ENCODE assay signal across 1 cellular context in genomic region chr6:143842902-143843688, GRCh38.
TF ChIP-seq lines count a peak whose summit lies in the region.

Gene LTV1, plus strand, starts transcription at chr6:143843338. Its CDS starts 140 bp downstream, at chr6:143843478.

TF ChIP-seq in HepG2, 621 proteins besides CTCF, POLR2A, EP300 and RAD21 (continued from another document and continues in another):
- TF ChIP-seq KDM2A (CRISPR knock-in tag; IDR thresholded peaks at IDR 0.05; ENCODE audit: borderline replicate concordance, low read depth) (peak; percentile 99), ZNF547 (CRISPR knock-in tag; IDR thresholded peaks at IDR 0.05) (peak; percentile 98), MTF1 (CRISPR knock-in tag; IDR thresholded peaks at IDR 0.05) (peak; percentile 94), ZBTB42 (CRISPR knock-in tag; IDR thresholded peaks at IDR 0.05) (peak; percentile 95), MEF2D (CRISPR knock-in tag; IDR thresholded peaks at IDR 0.05) (peak; percentile 98), ZKSCAN5 (CRISPR knock-in tag; IDR thresholded peaks at IDR 0.05) (peak; percentile 72; the same call in 1 of the 2 replicates), ZMAT5 (CRISPR knock-in tag; IDR thresholded peaks at IDR 0.05; ENCODE audit: borderline replicate concordance, low read depth) (no peak), FOXO1 (CRISPR knock-in tag; IDR thresholded peaks at IDR 0.05) (peak; percentile 85), SYNCRIP (IDR thresholded peaks at IDR 0.05; ENCODE audit: insufficient read depth, low read depth, low read length) (no peak), SMC3 (IDR thresholded peaks at IDR 0.05; ENCODE audit: low read length) (no peak), ZNF260 (CRISPR knock-in tag; IDR thresholded peaks at IDR 0.05; ENCODE audit: borderline replicate concordance, low read depth) (no peak), ZMYM3 (CRISPR knock-in tag; IDR thresholded peaks at IDR 0.05) (peak; percentile 84), ZNF549 (CRISPR knock-in tag; IDR thresholded peaks at IDR 0.05) (0 out of 2 replicates have a peak, but pooled peaks have one; percentile 80), MIER2 (CRISPR knock-in tag; IDR thresholded peaks at IDR 0.05) (peak; percentile 82), ARHGAP35 (CRISPR knock-in tag; IDR thresholded peaks at IDR 0.05; ENCODE audit: borderline replicate concordance) (peak; percentile 99), IKZF1 (IDR thresholded peaks at IDR 0.05) (no peak), NR3C1 (CRISPR knock-in tag; IDR thresholded peaks at IDR 0.05) (no peak), PRPF4 (IDR thresholded peaks at IDR 0.05; ENCODE audit: low read depth, low read length, poor library complexity, severe bottlenecking) (no peak), SUZ12 (IDR thresholded peaks at IDR 0.05; ENCODE audit: low read depth, low read length) (no peak), TAF15 (IDR thresholded peaks at IDR 0.05; ENCODE audit: low read depth, low read length, poor library complexity, severe bottlenecking) (no peak), PLRG1 (conservative IDR thresholded peaks at IDR 0.05) (no peak), TAF1 (CRISPR knock-in tag; IDR thresholded peaks at IDR 0.05) (peak; percentile 94), ZNF567 (CRISPR knock-in tag; IDR thresholded peaks at IDR 0.05; ENCODE audit: borderline replicate concordance) (peak; percentile 84; the same call in 1 of the 2 replicates), TCF7L2 (IDR thresholded peaks at IDR 0.05; ENCODE audit: low read depth, low read length) (no peak), XBP1 (CRISPR knock-in tag; IDR thresholded peaks at IDR 0.05) (peak; percentile 95), NFRKB (IDR thresholded peaks at IDR 0.05) (no peak), SP1 (IDR thresholded peaks at IDR 0.05) (peak; percentile 77), SP1 (CRISPR knock-in tag; IDR thresholded peaks at IDR 0.05) (peak; percentile 83), IRX3 (CRISPR knock-in tag; IDR thresholded peaks at IDR 0.05; ENCODE audit: borderline replicate concordance, low read depth) (peak; percentile 94), PRDM15 (CRISPR knock-in tag; IDR thresholded peaks at IDR 0.05) (peak; percentile 78), ZNF557 (CRISPR knock-in tag; IDR thresholded peaks at IDR 0.05) (peak; percentile 97; the same call in 1 of the 2 replicates), CHD4 (IDR thresholded peaks at IDR 0.05; ENCODE audit: borderline replicate concordance, low read length) (no peak; the same call in 1 of the 2 replicates), ZBTB8A (CRISPR knock-in tag; IDR thresholded peaks at IDR 0.05; ENCODE audit: borderline replicate concordance, low read depth) (peak; percentile 95), HNRNPH1 (optimal IDR thresholded peaks at IDR 0.05; ENCODE audit: low read depth, low read length) (peak; percentile 53), ZNF577 (CRISPR knock-in tag; IDR thresholded peaks at IDR 0.05; ENCODE audit: borderline replicate concordance, low read depth) (peak; percentile 94; the same call in 1 of the 2 replicates), ZNF607 (CRISPR knock-in tag; IDR thresholded peaks at IDR 0.05; ENCODE audit: borderline replicate concordance) (peak; percentile 99), THAP9 (CRISPR knock-in tag; IDR thresholded peaks at IDR 0.05; ENCODE audit: borderline replicate concordance) (peak; percentile 97), ZNF264 (CRISPR knock-in tag; IDR thresholded peaks at IDR 0.05) (peak; percentile 88), ZNF512 (CRISPR knock-in tag; IDR thresholded peaks at IDR 0.05) (peak; percentile 67; the same call in 1 of the 2 replicates), SETDB1 (CRISPR knock-in tag; IDR thresholded peaks at IDR 0.05; ENCODE audit: borderline replicate concordance) (no peak)
- TF ChIP-seq, protein P1, sequence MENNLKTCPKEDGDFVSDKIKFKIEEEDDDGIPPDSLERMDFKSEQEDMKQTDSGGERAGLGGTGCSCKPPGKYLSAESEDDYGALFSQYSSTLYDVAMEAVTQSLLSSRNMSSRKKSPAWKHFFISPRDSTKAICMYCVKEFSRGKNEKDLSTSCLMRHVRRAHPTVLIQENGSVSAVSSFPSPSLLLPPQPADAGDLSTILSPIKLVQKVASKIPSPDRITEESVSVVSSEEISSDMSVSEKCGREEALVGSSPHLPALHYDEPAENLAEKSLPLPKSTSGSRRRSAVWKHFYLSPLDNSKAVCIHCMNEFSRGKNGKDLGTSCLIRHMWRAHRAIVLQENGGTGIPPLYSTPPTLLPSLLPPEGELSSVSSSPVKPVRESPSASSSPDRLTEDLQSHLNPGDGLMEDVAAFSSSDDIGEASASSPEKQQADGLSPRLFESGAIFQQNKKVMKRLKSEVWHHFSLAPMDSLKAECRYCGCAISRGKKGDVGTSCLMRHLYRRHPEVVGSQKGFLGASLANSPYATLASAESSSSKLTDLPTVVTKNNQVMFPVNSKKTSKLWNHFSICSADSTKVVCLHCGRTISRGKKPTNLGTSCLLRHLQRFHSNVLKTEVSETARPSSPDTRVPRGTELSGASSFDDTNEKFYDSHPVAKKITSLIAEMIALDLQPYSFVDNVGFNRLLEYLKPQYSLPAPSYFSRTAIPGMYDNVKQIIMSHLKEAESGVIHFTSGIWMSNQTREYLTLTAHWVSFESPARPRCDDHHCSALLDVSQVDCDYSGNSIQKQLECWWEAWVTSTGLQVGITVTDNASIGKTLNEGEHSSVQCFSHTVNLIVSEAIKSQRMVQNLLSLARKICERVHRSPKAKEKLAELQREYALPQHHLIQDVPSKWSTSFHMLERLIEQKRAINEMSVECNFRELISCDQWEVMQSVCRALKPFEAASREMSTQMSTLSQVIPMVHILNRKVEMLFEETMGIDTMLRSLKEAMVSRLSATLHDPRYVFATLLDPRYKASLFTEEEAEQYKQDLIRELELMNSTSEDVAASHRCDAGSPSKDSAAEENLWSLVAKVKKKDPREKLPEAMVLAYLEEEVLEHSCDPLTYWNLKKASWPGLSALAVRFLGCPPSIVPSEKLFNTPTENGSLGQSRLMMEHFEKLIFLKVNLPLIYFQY (CRISPR knock-in tag; IDR thresholded peaks at IDR 0.05; ENCODE audit: borderline replicate concordance) = peak; percentile 91; the same call in 1 of the 2 replicates
- TF ChIP-seq, protein P2, sequence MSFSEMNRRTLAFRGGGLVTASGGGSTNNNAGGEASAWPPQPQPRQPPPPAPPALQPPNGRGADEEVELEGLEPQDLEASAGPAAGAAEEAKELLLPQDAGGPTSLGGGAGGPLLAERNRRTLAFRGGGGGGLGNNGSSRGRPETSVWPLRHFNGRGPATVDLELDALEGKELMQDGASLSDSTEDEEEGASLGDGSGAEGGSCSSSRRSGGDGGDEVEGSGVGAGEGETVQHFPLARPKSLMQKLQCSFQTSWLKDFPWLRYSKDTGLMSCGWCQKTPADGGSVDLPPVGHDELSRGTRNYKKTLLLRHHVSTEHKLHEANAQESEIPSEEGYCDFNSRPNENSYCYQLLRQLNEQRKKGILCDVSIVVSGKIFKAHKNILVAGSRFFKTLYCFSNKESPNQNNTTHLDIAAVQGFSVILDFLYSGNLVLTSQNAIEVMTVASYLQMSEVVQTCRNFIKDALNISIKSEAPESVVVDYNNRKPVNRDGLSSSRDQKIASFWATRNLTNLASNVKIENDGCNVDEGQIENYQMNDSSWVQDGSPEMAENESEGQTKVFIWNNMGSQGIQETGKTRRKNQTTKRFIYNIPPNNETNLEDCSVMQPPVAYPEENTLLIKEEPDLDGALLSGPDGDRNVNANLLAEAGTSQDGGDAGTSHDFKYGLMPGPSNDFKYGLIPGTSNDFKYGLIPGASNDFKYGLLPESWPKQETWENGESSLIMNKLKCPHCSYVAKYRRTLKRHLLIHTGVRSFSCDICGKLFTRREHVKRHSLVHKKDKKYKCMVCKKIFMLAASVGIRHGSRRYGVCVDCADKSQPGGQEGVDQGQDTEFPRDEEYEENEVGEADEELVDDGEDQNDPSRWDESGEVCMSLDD (CRISPR knock-in tag; IDR thresholded peaks at IDR 0.05; ENCODE audit: borderline replicate concordance) = peak; percentile 95
- TF ChIP-seq, protein P3, sequence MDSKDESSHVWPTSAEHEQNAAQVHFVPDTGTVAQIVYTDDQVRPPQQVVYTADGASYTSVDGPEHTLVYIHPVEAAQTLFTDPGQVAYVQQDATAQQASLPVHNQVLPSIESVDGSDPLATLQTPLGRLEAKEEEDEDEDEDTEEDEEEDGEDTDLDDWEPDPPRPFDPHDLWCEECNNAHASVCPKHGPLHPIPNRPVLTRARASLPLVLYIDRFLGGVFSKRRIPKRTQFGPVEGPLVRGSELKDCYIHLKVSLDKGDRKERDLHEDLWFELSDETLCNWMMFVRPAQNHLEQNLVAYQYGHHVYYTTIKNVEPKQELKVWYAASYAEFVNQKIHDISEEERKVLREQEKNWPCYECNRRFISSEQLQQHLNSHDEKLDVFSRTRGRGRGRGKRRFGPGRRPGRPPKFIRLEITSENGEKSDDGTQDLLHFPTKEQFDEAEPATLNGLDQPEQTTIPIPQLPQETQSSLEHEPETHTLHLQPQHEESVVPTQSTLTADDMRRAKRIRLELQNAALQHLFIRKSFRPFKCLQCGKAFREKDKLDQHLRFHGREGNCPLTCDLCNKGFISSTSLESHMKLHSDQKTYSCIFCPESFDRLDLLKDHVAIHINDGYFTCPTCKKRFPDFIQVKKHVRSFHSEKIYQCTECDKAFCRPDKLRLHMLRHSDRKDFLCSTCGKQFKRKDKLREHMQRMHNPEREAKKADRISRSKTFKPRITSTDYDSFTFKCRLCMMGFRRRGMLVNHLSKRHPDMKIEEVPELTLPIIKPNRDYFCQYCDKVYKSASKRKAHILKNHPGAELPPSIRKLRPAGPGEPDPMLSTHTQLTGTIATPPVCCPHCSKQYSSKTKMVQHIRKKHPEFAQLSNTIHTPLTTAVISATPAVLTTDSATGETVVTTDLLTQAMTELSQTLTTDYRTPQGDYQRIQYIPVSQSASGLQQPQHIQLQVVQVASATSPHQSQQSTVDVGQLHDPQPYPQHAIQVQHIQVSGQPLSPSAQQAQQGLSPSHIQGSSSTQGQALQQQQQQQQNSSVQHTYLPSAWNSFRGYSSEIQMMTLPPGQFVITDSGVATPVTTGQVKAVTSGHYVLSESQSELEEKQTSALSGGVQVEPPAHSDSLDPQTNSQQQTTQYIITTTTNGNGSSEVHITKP (CRISPR knock-in tag; IDR thresholded peaks at IDR 0.05; ENCODE audit: low read depth) = peak; percentile 83
